Comparison of ENCODE assay signal across 10 cellular contexts in the genomic region with DNA sequence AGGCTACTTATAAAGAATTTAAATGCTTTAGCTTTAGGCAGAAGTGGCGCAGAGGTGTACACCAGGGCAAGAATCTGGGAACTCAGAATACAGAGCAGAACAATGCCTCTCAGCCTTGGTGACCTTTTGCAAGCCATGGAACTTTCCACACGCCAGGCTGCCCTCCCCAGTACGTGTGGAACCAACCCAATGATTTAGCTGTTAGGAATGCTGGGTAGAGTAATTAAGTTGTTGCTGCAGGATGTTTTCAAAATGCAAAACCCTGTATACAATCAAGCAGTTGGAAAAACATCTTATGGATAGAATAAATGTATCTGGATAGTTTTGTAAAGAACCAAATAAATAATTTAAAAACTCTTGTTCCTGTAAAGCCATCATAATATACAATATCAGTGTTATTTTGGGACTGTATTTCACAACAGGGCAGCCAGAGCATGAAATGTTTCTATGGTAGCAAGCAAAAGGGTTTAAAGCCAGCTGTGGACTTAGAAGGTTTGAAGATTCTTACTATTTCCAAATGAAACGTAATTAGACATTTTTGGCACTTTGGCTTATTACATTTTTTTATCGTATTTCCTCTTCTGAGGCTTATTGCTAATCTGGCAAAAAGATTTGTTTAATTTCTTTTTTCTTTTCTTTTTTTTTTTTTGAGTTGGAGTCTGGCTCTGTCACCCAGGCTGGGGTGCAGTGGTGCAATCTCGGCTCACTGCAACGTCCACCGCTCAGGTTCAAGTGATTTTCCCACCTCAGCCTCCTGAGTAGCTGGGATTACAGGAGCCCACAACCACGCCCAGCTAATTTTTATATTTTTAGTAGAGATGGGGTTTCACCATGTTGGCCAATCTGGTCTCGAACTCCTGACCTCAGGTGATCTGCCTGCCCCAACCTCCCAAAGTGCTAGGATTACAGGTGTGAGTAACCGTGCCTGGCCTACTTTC. TPM values are rescaled to one million over a fixed set of nuclear protein-coding genes. Genes with fewer than 3 reads are reported as not detected.
DNase-seq lines count a peak whose midpoint lies in the region; ATAC-seq, FAIRE-seq and TF ChIP-seq lines count a peak whose summit lies in the region.
"Had no signal": no experiment of that assay in that cellular context is flagged by ENCODE, and none has a peak within 500 bp of the region (broad histone marks: within the 10 kb centered on the region; RNA-seq: fewer than 3 reads in every experiment).

No MANE protein-coding gene starts in this region.

- ATAC-seq in RWPE2 (ENCODE audit: low read depth) = peak; percentile 98
- no peak for ATAC-seq in GM21825 (IDR thresholded peaks at IDR 0.05; ENCODE audit: unreplicated experiment)

- FAIRE-seq in RCC 7860 (lab: Jason Lieb, UNC) = no peak

- DNase-seq in AG10803 (ENCODE audit: low read depth) (peak; percentile 92), RWPE2 (ENCODE audit: low spot score) (no peak), fibroblast of villous mesenchyme (ENCODE audit: low read depth) (peak; percentile 92), neural progenitor cell (ENCODE audit: low spot score) (peak; percentile 18), G401 (ENCODE audit: low spot score) (no peak), RCC 7860 (ENCODE audit: low spot score) (no peak), DMS153 (lab: John Stamatoyannopoulos, UW) (no peak)
- DNase-seq: OCI-M1 had no signal

- no peaks in the 10 kb centered on the region for H3F3A ChIP-seq in neural progenitor cell (ENCODE audit: low read depth)

- no peaks in the 10 kb centered on the region for H3K79me2 ChIP-seq in neural progenitor cell (ENCODE audit: low read depth)

- no peak overlapping the region for H3K4me2 ChIP-seq in neural progenitor cell

- TF ChIP-seq CTCF in AG10803 (conservative IDR thresholded peaks at IDR 0.05; ENCODE audit: low read length) (no peak), RWPE2 (IDR thresholded peaks at IDR 0.05; ENCODE audit: poor library complexity, severe bottlenecking) (no peak), fibroblast of villous mesenchyme (IDR thresholded peaks at IDR 0.05; ENCODE audit: insufficient read depth, low read depth, low read length) (no peak), neural progenitor cell (IDR thresholded peaks at IDR 0.05) (no peak)

- H3K4me3 ChIP-seq in AG10803 (ENCODE audit: low read length) = no peak overlapping the region
- H3K4me3 ChIP-seq in RWPE2 (ENCODE audit: severe bottlenecking) = no peak overlapping the region
- no peak overlapping the region for H3K4me3 ChIP-seq in fibroblast of villous mesenchyme (ENCODE audit: low read depth, low read length)
- no peak overlapping the region for H3K4me3 ChIP-seq in neural progenitor cell

- no peaks in the 10 kb centered on the region for H4K20me1 ChIP-seq in neural progenitor cell (ENCODE audit: low read depth)

- H2AFZ ChIP-seq in neural progenitor cell (replicated peaks) = no peak overlapping the region

- H3K4me1 ChIP-seq in RWPE2 (ENCODE audit: insufficient read depth, poor library complexity, severe bottlenecking) = peaks cover 16% of the 10 kb centered on the region
- H3K4me1 ChIP-seq in neural progenitor cell = peaks cover 10% of the 10 kb centered on the region

- in situ Hi-C loops in G401 (cut with HindIII; ENCODE audit: low sequenced_read_pairs) = no loop called here

- H3K36me3 Mint-ChIP-seq in neural progenitor cell = no peaks in the 10 kb centered on the region

- no peak overlapping the region for H3K4me3 Mint-ChIP-seq in neural progenitor cell

- H3K9me3 Mint-ChIP-seq in neural progenitor cell = no peaks in the 10 kb centered on the region

- H3K9ac ChIP-seq in neural progenitor cell = no peak overlapping the region

- no peaks in the 10 kb centered on the region for H3K36me3 ChIP-seq in RWPE2 (ENCODE audit: low read depth)
- H3K36me3 ChIP-seq in neural progenitor cell = no peaks in the 10 kb centered on the region

- H3K27ac Mint-ChIP-seq in neural progenitor cell = peak overlapping the region; percentile 83

- H3K9me3 ChIP-seq in RWPE2 (ENCODE audit: severe bottlenecking) = no peaks in the 10 kb centered on the region
- no peaks in the 10 kb centered on the region for H3K9me3 ChIP-seq in neural progenitor cell (ENCODE audit: low read depth)

- peaks cover 2% of the 10 kb centered on the region for H3K27me3 Mint-ChIP-seq in neural progenitor cell (ENCODE audit: insufficient read depth, low read depth)

- H3K4me1 Mint-ChIP-seq in neural progenitor cell = peaks cover 23% of the 10 kb centered on the region

- H3K27me3 ChIP-seq in RWPE2 (ENCODE audit: insufficient read depth, poor library complexity, severe bottlenecking) = no peaks in the 10 kb centered on the region
- H3K27me3 ChIP-seq in neural progenitor cell = no peaks in the 10 kb centered on the region

- peak overlapping the region; percentile 22 for H3K27ac ChIP-seq in RWPE2 (ENCODE audit: poor library complexity, severe bottlenecking)
- no peak overlapping the region for H3K27ac ChIP-seq in neural progenitor cell
- H3K27ac ChIP-seq: C4-2B had no signal

RNA-seq across cellular contexts. Expression of a gene that starts 19.6 kb away (rescaled TPM):
- total RNA-seq in fibroblast of villous mesenchyme (0.97 and 3.5 TPM in 2 replicates), neural progenitor cell (ENCODE audit: low replicate concordance) (0.81 TPM in 1 of 2 replicates, not detected in the other)
- 0.25 TPM in 1 of 2 replicates, not detected in the other for total RNA-seq in G401 (2014; rRNA removed; shearing (Covaris generic))

RNA-seq across cellular contexts. Expression of a gene that starts 28.8 kb away (rescaled TPM):
- total RNA-seq in fibroblast of villous mesenchyme = 83.4 and 165 TPM in 2 replicates
- 5.5 and 9.2 TPM in 2 replicates for total RNA-seq in neural progenitor cell (ENCODE audit: low replicate concordance)
- total RNA-seq in G401 (2014; rRNA removed; shearing (Covaris generic)) = not detected in 2 replicates

Comparison
In these comparisons a context has a peak if more than half of its experiments do, and no peak if none do; other contexts are left out.
1. DNase-seq: peak in AG10803 (single experiment), fibroblast of villous mesenchyme (single experiment) and neural progenitor cell (single experiment); none in RWPE2 (single experiment), G401 (single experiment), RCC 7860 (single experiment) and DMS153 (single experiment).